Comparison of ENCODE assay signal across 29 cellular contexts in genomic region chr22:44144046-44144569, GRCh38. TPM values are rescaled to one million over a fixed set of nuclear protein-coding genes. Genes with fewer than 3 reads are reported as not detected.
DNase-seq lines count a peak whose midpoint lies in the region; ATAC-seq and TF ChIP-seq lines count a peak whose summit lies in the region.
"Had no signal": no experiment of that assay in that cellular context is flagged by ENCODE, and none has a peak within 500 bp of the region (broad histone marks: within the 10 kb centered on the region; RNA-seq: fewer than 3 reads in every experiment).

No MANE protein-coding gene starts in this region.

- H3K4me2 ChIP-seq in GM23338 (no peak overlapping the region), mesendoderm (ENCODE audit: low read length) (no peak overlapping the region)

- H3K9me2 ChIP-seq in GM23338 (ENCODE audit: insufficient read depth), result no peaks in the 10 kb centered on the region

- no peaks in the 10 kb centered on the region for H3K4me1 Mint-ChIP-seq in activated naive CD8-positive, alpha-beta T cell treated with anti-CD3 and anti-CD28 coated beads for 36 hours
- no peaks in the 10 kb centered on the region for H3K4me1 Mint-ChIP-seq in activated naive CD8-positive, alpha-beta T cell treated with anti-CD3 and anti-CD28 coated beads, Interleukin-2, amount 50 U/mL, for 24 hours
- peaks cover 51% of the 10 kb centered on the region for H3K4me1 Mint-ChIP-seq in GM23338
- H3K4me1 Mint-ChIP-seq: CD14-positive monocyte; CD8-positive, alpha-beta memory T cell had no signal

- TF ChIP-seq CTCF in GM23338 (conservative IDR thresholded peaks at IDR 0.05; ENCODE audit: low read depth in 2 of 2), result no peak
- no peak for TF ChIP-seq CTCF in coronary artery (IDR thresholded peaks at IDR 0.05)

- no peak overlapping the region for H2AK5ac ChIP-seq in mesendoderm (ENCODE audit: low read length)

- H3K79me2 ChIP-seq in GM23338 (replicated peaks; ENCODE audit: insufficient read depth), result no peaks in the 10 kb centered on the region
- H3K79me2 ChIP-seq in mesendoderm (ENCODE audit: control insufficient read depth, insufficient read depth, low read length), result no peaks in the 10 kb centered on the region

- H3K18ac ChIP-seq in mesendoderm (ENCODE audit: low read length), result no peak overlapping the region

- H3K9ac ChIP-seq in mesendoderm (ENCODE audit: low read length), result no peak overlapping the region
- H3K9ac ChIP-seq in rectal smooth muscle tissue (ENCODE audit: low read length), result no peak overlapping the region
- H3K9ac ChIP-seq: GM23248 had no signal

- H3F3A ChIP-seq in GM23338 (replicated peaks; ENCODE audit: low read depth), result peaks cover 24% of the 10 kb centered on the region

- H2AFZ ChIP-seq in GM23338, result no peak overlapping the region
- H2AFZ ChIP-seq: GM23248 had no signal

- H3K23ac ChIP-seq in mesendoderm (ENCODE audit: low read length), result no peak overlapping the region

- no peak overlapping the region for H3K27ac Mint-ChIP-seq in activated naive CD8-positive, alpha-beta T cell treated with anti-CD3 and anti-CD28 coated beads for 36 hours
- no peak overlapping the region for H3K27ac Mint-ChIP-seq in activated naive CD8-positive, alpha-beta T cell treated with anti-CD3 and anti-CD28 coated beads, Interleukin-2, amount 50 U/mL, for 24 hours
- peak overlapping the region; percentile 60 for H3K27ac Mint-ChIP-seq in GM23338
- H3K27ac Mint-ChIP-seq: CD8-positive, alpha-beta memory T cell had no signal

- no peak overlapping the region for H4K8ac ChIP-seq in mesendoderm (ENCODE audit: low read depth, low read length)

- no peaks in the 10 kb centered on the region for H3K27me3 Mint-ChIP-seq in activated naive CD8-positive, alpha-beta T cell treated with anti-CD3 and anti-CD28 coated beads for 36 hours
- H3K27me3 Mint-ChIP-seq in activated naive CD8-positive, alpha-beta T cell treated with anti-CD3 and anti-CD28 coated beads, Interleukin-2, amount 50 U/mL, for 24 hours, result no peaks in the 10 kb centered on the region
- peaks cover 19% of the 10 kb centered on the region for H3K27me3 Mint-ChIP-seq in GM23338 (ENCODE audit: insufficient read depth, low read depth, poor library complexity)
- H3K27me3 Mint-ChIP-seq: CD8-positive, alpha-beta memory T cell had no signal

- H3K27ac ChIP-seq in GM23338 (ENCODE audit: low read depth), result no peak overlapping the region
- no peak overlapping the region for H3K27ac ChIP-seq in mesendoderm (ENCODE audit: low read depth, low read length)
- H3K27ac ChIP-seq in rectal smooth muscle tissue (ENCODE audit: low read depth, low read length), result peak overlapping the region; percentile 72
- no peak overlapping the region for H3K27ac ChIP-seq in coronary artery
- H3K27ac ChIP-seq: 22Rv1, GM23248 had no signal

- no peak for ATAC-seq in activated naive CD8-positive, alpha-beta T cell treated with anti-CD3 and anti-CD28 coated beads, Interleukin-2, amount 50 U/mL, for 24 hours
- ATAC-seq in GM23338 (no peak), HG02981 (IDR thresholded peaks at IDR 0.05; ENCODE audit: unreplicated experiment) (no peak)
- ATAC-seq: GM12878, HCT116 had no signal

- no CpG with 5 or more reads among the region's 10 CpGs for WGBS in mesendoderm (ENCODE audit: extremely low coverage, insufficient coverage, low lambda C conversion rate)

- H3K9me3 Mint-ChIP-seq in activated naive CD8-positive, alpha-beta T cell treated with anti-CD3 and anti-CD28 coated beads for 36 hours, result no peaks in the 10 kb centered on the region
- no peaks in the 10 kb centered on the region for H3K9me3 Mint-ChIP-seq in activated naive CD8-positive, alpha-beta T cell treated with anti-CD3 and anti-CD28 coated beads, Interleukin-2, amount 50 U/mL, for 24 hours
- H3K9me3 Mint-ChIP-seq in GM23338, result peaks cover 6% of the 10 kb centered on the region; the same call in 1 of the 3 replicates
- H3K9me3 Mint-ChIP-seq: CD8-positive, alpha-beta memory T cell had no signal

- H4K20me1 ChIP-seq in GM23338 (replicated peaks; ENCODE audit: insufficient read depth), result no peaks in the 10 kb centered on the region

- no peak for DNase-seq in activated naive CD8-positive, alpha-beta T cell treated with anti-CD3 and anti-CD28 coated beads for 36 hours
- DNase-seq in activated naive CD8-positive, alpha-beta T cell treated with anti-CD3 and anti-CD28 coated beads, Interleukin-2, amount 50 U/mL, for 24 hours, result no peak
- DNase-seq in GM23338 (ENCODE audit: low spot score) (no peak), mesendoderm (no peak), coronary artery (ENCODE audit: low spot score) (no peak), NCI-H146 (lab: John Stamatoyannopoulos, UW) (no peak)
- DNase-seq: BE2C; CD8-positive, alpha-beta memory T cell; DMS 273 treated with DMSO at 0.1 percent for 48 hours; DMS79; EL; GDM1; GM23248; IMR-90; KG1; NCI-H1694; NCI-H2029 treated with DMSO at 0.1 percent for 48 hours; NCI-H2227 treated with DMSO at 0.1 percent for 48 hours; NCI-H526 treated with DMSO at 0.1 percent for 48 hours; RPMI8226; SHP77 treated with DMSO at 0.1 percent for 48 hours had no signal

- no peak overlapping the region for H2BK5ac ChIP-seq in mesendoderm (ENCODE audit: low read length)

- H3K36me3 ChIP-seq in GM23338 (ENCODE audit: insufficient read depth) (no peaks in the 10 kb centered on the region), mesendoderm (ENCODE audit: control insufficient read depth, insufficient read depth, low read length) (peaks cover 2% of the 10 kb centered on the region), rectal smooth muscle tissue (ENCODE audit: control insufficient read depth, insufficient read depth, low read length) (no peaks in the 10 kb centered on the region)
- H3K36me3 ChIP-seq: BE2C, MG63 had no signal

- no peak overlapping the region for H4K5ac ChIP-seq in mesendoderm (ENCODE audit: low read length)

- H3K27me3 ChIP-seq in GM23338 (ENCODE audit: insufficient read depth) (no peaks in the 10 kb centered on the region), mesendoderm (ENCODE audit: insufficient read depth, low read length, poor library complexity) (no peaks in the 10 kb centered on the region), rectal smooth muscle tissue (ENCODE audit: control insufficient read depth, insufficient read depth, low read length) (no peaks in the 10 kb centered on the region)
- H3K27me3 ChIP-seq: BE2C, MG63 had no signal

- H3K79me1 ChIP-seq in mesendoderm (ENCODE audit: low read length), result peaks cover 3% of the 10 kb centered on the region

- H3K4me1 ChIP-seq in GM23338 (ENCODE audit: insufficient read depth) (peaks cover 32% of the 10 kb centered on the region), mesendoderm (ENCODE audit: control insufficient read depth, low read depth, low read length) (peaks cover 18% of the 10 kb centered on the region), rectal smooth muscle tissue (ENCODE audit: control insufficient read depth, insufficient read depth, low read length) (peaks cover 42% of the 10 kb centered on the region)
- H3K4me1 ChIP-seq: BE2C had no signal

- H3K4me3 ChIP-seq in GM23338 (no peak overlapping the region), mesendoderm (ENCODE audit: low read length) (no peak overlapping the region), rectal smooth muscle tissue (ENCODE audit: low read length) (no peak overlapping the region), coronary artery (no peak overlapping the region)
- H3K4me3 ChIP-seq: GM12878, GM23248, MG63 had no signal

- no peak overlapping the region for H2BK120ac ChIP-seq in mesendoderm (ENCODE audit: low read depth, low read length)

- peak overlapping the region; percentile 1 for H3K4ac ChIP-seq in mesendoderm (ENCODE audit: low read depth, low read length)

- no peak overlapping the region for H3K56ac ChIP-seq in mesendoderm (ENCODE audit: low read length)

- H3K4me3 Mint-ChIP-seq in activated naive CD8-positive, alpha-beta T cell treated with anti-CD3 and anti-CD28 coated beads for 36 hours, result peak overlapping the region; percentile 35
- no peak overlapping the region for H3K4me3 Mint-ChIP-seq in activated naive CD8-positive, alpha-beta T cell treated with anti-CD3 and anti-CD28 coated beads, Interleukin-2, amount 50 U/mL, for 24 hours
- H3K4me3 Mint-ChIP-seq in GM23338, result no peak overlapping the region; the same call in 2 of the 3 replicates
- H3K4me3 Mint-ChIP-seq: CD14-positive monocyte; CD8-positive, alpha-beta memory T cell had no signal

- peaks cover 5% of the 10 kb centered on the region for H3K36me3 Mint-ChIP-seq in activated naive CD8-positive, alpha-beta T cell treated with anti-CD3 and anti-CD28 coated beads for 36 hours
- peaks cover 6% of the 10 kb centered on the region for H3K36me3 Mint-ChIP-seq in activated naive CD8-positive, alpha-beta T cell treated with anti-CD3 and anti-CD28 coated beads, Interleukin-2, amount 50 U/mL, for 24 hours (ENCODE audit: low read depth)
- peaks cover 14% of the 10 kb centered on the region for H3K36me3 Mint-ChIP-seq in GM23338 (ENCODE audit: low read depth)

- no peak overlapping the region for H2BK15ac ChIP-seq in mesendoderm (replicated peaks; ENCODE audit: low read depth)

TF ChIP-seq in GM23338, 12 proteins besides CTCF, POLR2A, EP300 and RAD21 (continues in another document):
- TF ChIP-seq EZH2phosphoT487 (IDR thresholded peaks at IDR 0.05; ENCODE audit: unreplicated experiment) (no peak), NANOG (IDR thresholded peaks at IDR 0.05; ENCODE audit: borderline replicate concordance) (no peak), CREB1 (CRISPR knock-in tag; IDR thresholded peaks at IDR 0.05; ENCODE audit: low read depth) (no peak), POLR2AphosphoS5 (IDR thresholded peaks at IDR 0.05; ENCODE audit: low read depth) (no peak), JUNB (IDR thresholded peaks at IDR 0.05; ENCODE audit: unreplicated experiment) (no peak)

RNA-seq across cellular contexts. Expression of gene PARVG, which starts 36.6 kb away (rescaled TPM):
- total RNA-seq in activated naive CD8-positive, alpha-beta T cell treated with anti-CD3 and anti-CD28 coated beads for 36 hours, result 10 to 100 TPM; 68.7 to 72.9 TPM
- total RNA-seq in GM23338 (2014; rRNA removed; shearing (Covaris generic)), result 0.14 TPM in 1 of 2 replicates, not detected in the other
- polyA plus RNA-seq in GM23338 (2016; fragmentation: Nextera tagmentation; extraction: Ambion mirVana), result 0.31 TPM in 1 of 2 replicates, not detected in the other
- polyA plus RNA-seq in mesendoderm (2013, experiment 1 of 2), result 0.60 TPM
- polyA plus RNA-seq in mesendoderm (2013, experiment 2 of 2), result 0.67 TPM
- total RNA-seq: GM23248, IMR-90, NCI-H460 had no signal
- polyA plus RNA-seq: GM23248, IMR-90 had no signal

Comparison
In these comparisons a context has a peak if more than half of its experiments do, and no peak if none do; other contexts are left out.
1. RNA of gene PARVG, which starts 36.6 kb away (total RNA-seq): 68.7 to 72.9 TPM in activated naive CD8-positive, alpha-beta T cell treated with anti-CD3 and anti-CD28 coated beads for 36 hours; 0.14 TPM in GM23338; every median in the first group is over 10 times any median in the second.